Comparison of ENCODE assay signal across 9 cellular contexts in the genomic region with DNA sequence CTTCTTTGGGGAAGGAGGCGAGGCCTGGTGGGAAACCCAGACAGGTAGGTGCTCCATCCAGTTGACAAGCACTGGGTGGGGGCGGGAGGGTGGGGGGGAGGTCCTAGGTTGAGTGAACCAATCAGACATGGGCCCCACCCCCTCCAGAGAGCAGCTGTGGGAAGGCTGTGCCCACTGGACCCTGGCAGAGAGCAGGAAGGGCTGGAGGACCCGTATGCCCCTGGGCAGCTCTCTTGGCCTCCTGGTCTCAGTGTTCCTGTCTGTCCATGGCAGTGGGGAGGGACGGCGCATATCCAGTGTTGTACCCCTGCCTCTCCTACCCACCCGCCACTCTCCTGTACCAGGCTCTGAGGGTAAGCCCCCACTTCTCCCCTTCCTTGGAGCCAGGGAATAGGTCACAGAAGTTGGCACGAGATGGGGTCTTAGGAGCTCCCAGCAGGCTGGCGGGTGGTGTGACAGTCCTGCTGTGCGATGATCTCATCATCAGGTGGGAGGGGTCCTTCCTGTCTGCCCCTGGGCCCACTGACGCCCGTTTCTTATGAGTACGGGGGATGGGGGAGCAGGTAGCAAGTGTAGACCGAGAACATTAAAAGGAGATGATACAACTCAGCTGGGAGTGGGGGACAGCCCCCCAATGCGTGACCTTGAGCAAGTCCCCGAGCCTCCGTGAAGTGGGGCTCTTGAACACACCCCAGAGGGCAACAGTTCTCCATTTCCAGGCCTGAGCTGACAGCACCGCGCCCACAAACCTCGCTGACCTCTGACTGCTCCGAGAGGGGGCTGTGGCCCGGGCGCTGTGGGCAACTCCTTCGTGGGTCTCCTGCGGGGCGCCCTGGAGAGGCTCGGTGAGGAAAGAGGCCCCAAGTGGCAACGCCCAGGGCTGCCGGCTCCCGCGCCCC. TPM values are rescaled to one million over a fixed set of nuclear protein-coding genes. Genes with fewer than 3 reads are reported as not detected.
DNase-seq lines count a peak whose midpoint lies in the region; ATAC-seq and TF ChIP-seq lines count a peak whose summit lies in the region.
"Had no signal": no experiment of that assay in that cellular context is flagged by ENCODE, and none has a peak within 500 bp of the region (broad histone marks: within the 10 kb centered on the region; RNA-seq: fewer than 3 reads in every experiment).

No MANE protein-coding gene starts in this region.

- H3K9me3 Mint-ChIP-seq in IgD-negative memory B cell (no peaks in the 10 kb centered on the region), nephron progenitor cell (no peaks in the 10 kb centered on the region)

- no peaks in the 10 kb centered on the region for H3K36me3 ChIP-seq in H7 (replicated peaks; ENCODE audit: control insufficient read depth, insufficient read depth, low read length)
- H3K36me3 ChIP-seq: pancreas had no signal

- peaks cover 21 to 26% (median 25%) of the 10 kb centered on the region in 3 donors for H3K4me1 Mint-ChIP-seq in IgD-negative memory B cell
- H3K4me1 Mint-ChIP-seq in nephron progenitor cell: peaks cover 26% of the 10 kb centered on the region

- peaks cover 37% of the 10 kb centered on the region for H3K27me3 ChIP-seq in H7 (ENCODE audit: control insufficient read depth, insufficient read depth, low read length)
- H3K27me3 ChIP-seq: pancreas had no signal

- H3K27ac Mint-ChIP-seq in IgD-negative memory B cell: peak overlapping the region in 1 of 3 donors; percentile 93
- H3K27ac Mint-ChIP-seq in nephron progenitor cell: no peak overlapping the region

- DNase-seq in astrocyte of the cerebellum (ENCODE audit: low read depth): no peak
- DNase-seq in nephron progenitor cell: no peak
- DNase-seq in DMS153 (lab: John Stamatoyannopoulos, UW): no peak
- DNase-seq in H7: no peak
- DNase-seq in GM03348 (ENCODE audit: low spot score): no peak

- H3K36me3 Mint-ChIP-seq in IgD-negative memory B cell (no peaks in the 10 kb centered on the region), nephron progenitor cell (ENCODE audit: low read depth) (no peaks in the 10 kb centered on the region)

- no peak for TF ChIP-seq CTCF in C4-2B (conservative IDR thresholded peaks at IDR 0.05)
- TF ChIP-seq CTCF in astrocyte of the cerebellum (IDR thresholded peaks at IDR 0.05; ENCODE audit: low read depth, low read length, missing control alignments): no peak
- TF ChIP-seq CTCF in nephron progenitor cell (IDR thresholded peaks at IDR 0.05): no peak

- peak overlapping the region; percentile 48 for H3K4me3 ChIP-seq in astrocyte of the cerebellum (ENCODE audit: low read depth, low read length)
- no peak overlapping the region; the same call in 1 of the 2 replicates for H3K4me3 ChIP-seq in H7 (ENCODE audit: insufficient read depth, low read depth, low read length)

- no peak for ATAC-seq in GM19397 (IDR thresholded peaks at IDR 0.05; ENCODE audit: unreplicated experiment)

- H3K27ac ChIP-seq in C4-2B: peak overlapping the region; percentile 90

- H3K27me3 Mint-ChIP-seq in IgD-negative memory B cell: peaks cover 3% of the 10 kb centered on the region
- peaks cover 45% of the 10 kb centered on the region for H3K27me3 Mint-ChIP-seq in nephron progenitor cell (ENCODE audit: low read depth, poor library complexity)

- in situ Hi-C loops in astrocyte of the cerebellum (cut with HindIII; ENCODE audit: low sequenced_read_pairs): no loop called here

- H3K4me3 Mint-ChIP-seq in IgD-negative memory B cell: peak overlapping the region; percentile 84 to 95 (median 92)
- peak overlapping the region; percentile 79 for H3K4me3 Mint-ChIP-seq in nephron progenitor cell

RNA-seq across cellular contexts. Expression of a gene that starts 1.2 kb away (rescaled TPM):
- polyA plus RNA-seq in IgD-negative memory B cell: 0.15 TPM
- total RNA-seq in H7 (2014; rRNA removed; shearing (Covaris generic)): 1.1 and 1.7 TPM in 2 replicates
